ENCODE assay signal across 1 cellular context in genomic region chr18:47149457-47150028, GRCh38.
A peak's percentile ranks its signal among the peaks of the same experiment; 100 is the strongest.
TF ChIP-seq lines count a peak whose summit lies in the region.

No MANE protein-coding gene starts in this region.

TF ChIP-seq in HepG2, 621 proteins besides CTCF, POLR2A, EP300 and RAD21 (continued from another document):
- 0 out of 2 replicates have a peak, but pooled peaks have one; percentile 16 for TF ChIP-seq ZHX2 (IDR thresholded peaks at IDR 0.05; ENCODE audit: low read depth)
- TF ChIP-seq ZHX2 (CRISPR knock-in tag; IDR thresholded peaks at IDR 0.05; ENCODE audit: borderline replicate concordance), result no peak
- no peak for TF ChIP-seq CREB1 (IDR thresholded peaks at IDR 0.05)
- no peak for TF ChIP-seq CREB1 (CRISPR knock-in tag; IDR thresholded peaks at IDR 0.05)
- no peak for TF ChIP-seq ZKSCAN1 (IDR thresholded peaks at IDR 0.05; ENCODE audit: low read length)
- TF ChIP-seq, protein P1, sequence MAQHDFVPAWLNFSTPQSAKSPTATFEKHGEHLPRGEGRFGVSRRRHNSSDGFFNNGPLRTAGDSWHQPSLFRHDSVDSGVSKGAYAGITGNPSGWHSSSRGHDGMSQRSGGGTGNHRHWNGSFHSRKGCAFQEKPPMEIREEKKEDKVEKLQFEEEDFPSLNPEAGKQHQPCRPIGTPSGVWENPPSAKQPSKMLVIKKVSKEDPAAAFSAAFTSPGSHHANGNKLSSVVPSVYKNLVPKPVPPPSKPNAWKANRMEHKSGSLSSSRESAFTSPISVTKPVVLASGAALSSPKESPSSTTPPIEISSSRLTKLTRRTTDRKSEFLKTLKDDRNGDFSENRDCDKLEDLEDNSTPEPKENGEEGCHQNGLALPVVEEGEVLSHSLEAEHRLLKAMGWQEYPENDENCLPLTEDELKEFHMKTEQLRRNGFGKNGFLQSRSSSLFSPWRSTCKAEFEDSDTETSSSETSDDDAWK (CRISPR knock-in tag; IDR thresholded peaks at IDR 0.05), result no peak
- no peak for TF ChIP-seq REST (IDR thresholded peaks at IDR 0.05; ENCODE audit: borderline replicate concordance in 1 of 2, low read depth in 1 of 2, low read length in 2 of 2)
- TF ChIP-seq, protein P2, sequence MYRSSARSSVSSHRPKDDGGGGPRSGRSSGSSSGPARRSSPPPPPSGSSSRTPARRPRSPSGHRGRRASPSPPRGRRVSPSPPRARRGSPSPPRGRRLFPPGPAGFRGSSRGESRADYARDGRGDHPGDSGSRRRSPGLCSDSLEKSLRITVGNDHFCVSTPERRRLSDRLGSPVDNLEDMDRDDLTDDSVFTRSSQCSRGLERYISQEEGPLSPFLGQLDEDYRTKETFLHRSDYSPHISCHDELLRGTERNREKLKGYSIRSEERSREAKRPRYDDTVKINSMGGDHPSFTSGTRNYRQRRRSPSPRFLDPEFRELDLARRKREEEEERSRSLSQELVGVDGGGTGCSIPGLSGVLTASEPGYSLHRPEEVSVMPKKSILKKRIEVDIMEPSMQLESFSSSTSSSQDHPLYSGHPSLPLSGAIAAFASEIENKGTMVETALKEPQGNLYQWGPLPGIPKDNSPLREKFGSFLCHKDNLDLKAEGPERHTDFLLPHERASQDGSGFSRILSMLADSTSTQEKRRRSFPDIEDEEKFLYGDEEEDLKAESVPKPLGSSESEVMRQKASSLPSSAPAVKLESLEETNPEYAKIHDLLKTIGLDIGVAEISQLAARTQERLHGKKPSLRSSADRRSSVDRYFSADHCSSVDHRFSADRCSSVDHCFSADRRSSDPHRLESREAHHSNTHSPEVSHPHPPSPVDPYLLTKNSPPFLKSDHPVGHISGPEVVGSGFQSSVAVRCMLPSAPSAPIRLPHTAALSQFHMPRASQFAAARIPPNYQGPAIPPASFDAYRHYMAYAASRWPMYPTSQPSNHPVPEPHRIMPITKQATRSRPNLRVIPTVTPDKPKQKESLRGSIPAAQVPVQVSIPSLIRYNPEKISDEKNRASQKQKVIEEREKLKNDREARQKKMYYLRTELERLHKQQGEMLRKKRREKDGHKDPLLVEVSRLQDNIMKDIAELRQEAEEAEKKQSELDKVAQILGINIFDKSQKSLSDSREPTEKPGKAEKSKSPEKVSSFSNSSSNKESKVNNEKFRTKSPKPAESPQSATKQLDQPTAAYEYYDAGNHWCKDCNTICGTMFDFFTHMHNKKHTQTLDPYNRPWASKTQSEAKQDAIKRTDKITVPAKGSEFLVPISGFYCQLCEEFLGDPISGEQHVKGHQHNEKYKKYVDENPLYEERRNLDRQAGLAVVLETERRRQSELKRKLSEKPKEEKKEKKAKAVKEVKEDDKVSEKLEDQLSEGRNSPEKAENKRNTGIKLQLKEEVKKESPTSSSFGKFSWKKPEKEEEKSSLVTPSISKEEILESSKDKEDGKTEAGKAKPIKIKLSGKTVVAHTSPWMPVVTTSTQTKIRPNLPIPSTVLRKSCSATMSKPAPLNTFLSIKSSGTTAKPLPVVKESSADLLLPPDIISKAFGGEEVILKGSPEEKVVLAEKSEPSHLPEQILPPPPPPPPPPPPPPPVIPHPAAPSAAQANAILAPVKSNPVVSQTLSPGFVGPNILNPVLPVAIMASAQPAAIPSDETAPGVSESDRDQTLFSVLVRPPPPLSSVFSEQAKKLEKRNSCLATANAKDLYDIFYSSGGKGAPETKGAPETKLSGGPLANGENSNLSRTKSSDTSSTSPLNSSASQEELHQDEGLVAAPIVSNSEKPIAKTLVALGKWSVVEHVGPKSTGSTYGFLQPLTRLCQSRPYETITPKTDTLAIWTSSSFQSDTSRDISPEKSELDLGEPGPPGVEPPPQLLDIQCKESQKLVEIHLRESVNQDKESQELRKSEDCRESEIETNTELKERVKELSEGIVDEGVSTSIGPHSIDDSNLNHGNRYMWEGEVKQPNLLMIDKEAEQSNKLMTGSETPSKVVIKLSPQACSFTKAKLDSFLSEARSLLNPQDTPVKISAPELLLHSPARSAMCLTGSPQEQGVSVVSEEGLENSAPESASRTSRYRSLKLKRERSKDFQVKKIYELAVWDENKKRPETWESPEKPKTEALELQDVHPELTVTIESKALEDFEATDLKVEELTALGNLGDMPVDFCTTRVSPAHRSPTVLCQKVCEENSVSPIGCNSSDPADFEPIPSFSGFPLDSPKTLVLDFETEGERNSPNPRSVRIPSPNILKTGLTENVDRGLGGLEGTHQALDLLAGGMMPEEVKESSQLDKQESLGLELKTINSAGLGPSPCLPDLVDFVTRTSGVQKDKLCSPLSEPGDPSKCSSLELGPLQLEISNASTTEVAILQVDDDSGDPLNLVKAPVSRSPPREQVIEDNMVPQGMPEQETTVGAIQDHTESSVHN (CRISPR knock-in tag; IDR thresholded peaks at IDR 0.05), result peak; percentile 50; the same call in 1 of the 2 replicates
- TF ChIP-seq ZNF577 (CRISPR knock-in tag; IDR thresholded peaks at IDR 0.05; ENCODE audit: borderline replicate concordance, low read depth), result no peak; the same call in 1 of the 2 replicates
- 0 out of 2 replicates have a peak, but pooled peaks have one; percentile 15 for TF ChIP-seq JUN (CRISPR knock-in tag; IDR thresholded peaks at IDR 0.05)
- no peak for TF ChIP-seq PTBP1 (IDR thresholded peaks at IDR 0.05; ENCODE audit: low read depth, low read length, poor library complexity, severe bottlenecking)
- peak; percentile 54; the same call in 1 of the 2 replicates for TF ChIP-seq ZNF230 (CRISPR knock-in tag; IDR thresholded peaks at IDR 0.05)
- TF ChIP-seq SP4 (CRISPR knock-in tag; IDR thresholded peaks at IDR 0.05), result 0 out of 2 replicates have a peak, but pooled peaks have one; percentile 31
- TF ChIP-seq TEAD3 (CRISPR knock-in tag; optimal IDR thresholded peaks at IDR 0.05; ENCODE audit: borderline replicate concordance), result no peak
